21 cellular contexts compared by ENCODE assay signal in the genomic region with DNA sequence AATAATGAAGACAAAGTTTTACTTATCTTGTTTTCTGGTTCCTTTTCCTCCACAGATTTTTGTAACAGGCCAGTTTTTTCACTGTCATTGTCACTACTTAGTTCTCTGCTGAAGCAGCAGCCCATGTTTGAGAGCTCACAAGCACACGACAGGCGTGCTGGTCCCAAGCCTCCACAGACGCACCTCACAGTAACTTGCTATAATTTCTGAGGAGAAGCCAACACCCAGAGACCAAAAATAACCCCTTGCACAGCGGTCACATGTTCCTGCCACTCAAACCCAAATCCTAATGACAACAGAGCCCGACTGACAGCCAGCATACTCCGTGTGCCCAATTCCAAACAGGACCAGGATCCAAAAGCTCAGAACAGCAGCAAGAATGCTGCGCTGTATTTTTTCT. TPM values are rescaled to one million over a fixed set of nuclear protein-coding genes. Genes with fewer than 3 reads are reported as not detected.
DNase-seq lines count a peak whose midpoint lies in the region; ATAC-seq and TF ChIP-seq lines count a peak whose summit lies in the region.
"Had no signal": no experiment of that assay in that cellular context is flagged by ENCODE, and none has a peak within 500 bp of the region (broad histone marks: within the 10 kb centered on the region; RNA-seq: fewer than 3 reads in every experiment).

No MANE protein-coding gene starts in this region.

- H3K4me2 ChIP-seq in PC-3 (ENCODE audit: low read length), result no peak overlapping the region
- H3K4me2 ChIP-seq: neural progenitor cell, SK-N-SH had no signal

- peaks cover 16% of the 10 kb centered on the region for H3K36me3 Mint-ChIP-seq in T-helper 17 cell (ENCODE audit: low read depth)
- H3K36me3 Mint-ChIP-seq in effector memory CD8-positive, alpha-beta T cell (ENCODE audit: insufficient read depth), result peaks cover 16% of the 10 kb centered on the region

- no peak for DNase-seq in T-helper 17 cell
- DNase-seq in effector memory CD8-positive, alpha-beta T cell, result no peak
- DNase-seq in right cardiac atrium, result no peak
- DNase-seq in thoracic aorta (ENCODE audit: low spot score), result no peak
- DNase-seq in PC-3, result no peak
- DNase-seq in activated CD8-positive, alpha-beta memory T cell treated with anti-CD3 and anti-CD28 coated beads for 24 hours, result no peak
- DNase-seq: activated CD4-positive, alpha-beta T cell treated with anti-CD3 and anti-CD28 coated beads, Interleukin-2, amount 10 ng/mL, durations not matched to agents 24 days and 14 days; activated naive CD8-positive, alpha-beta T cell treated with anti-CD3 and anti-CD28 coated beads, Interleukin-2, amount 10 ng/mL, durations not matched to agents 7 days and 5 days; effector memory CD4-positive, alpha-beta T cell; IMR-90; NCI-H1092; NCI-H187; posterior cingulate gyrus; SK-N-SH; small intestine; stimulated activated CD4-positive, alpha-beta T cell treated with anti-CD3 and anti-CD28 coated beads, Interleukin-1b, Interleukin-23, amount 100 ng/mL, for 48 hours had no signal

- no peaks in the 10 kb centered on the region for H3K79me2 ChIP-seq in PC-3 (ENCODE audit: low read length)

- H3F3A ChIP-seq in PC-3 (ENCODE audit: low read length, unreplicated experiment), result no peaks in the 10 kb centered on the region

- H3K9me2 ChIP-seq in PC-3 (replicated peaks; ENCODE audit: low read length), result no peaks in the 10 kb centered on the region
- H3K9me2 ChIP-seq: SK-N-SH had no signal

- peaks cover 48% of the 10 kb centered on the region for H3K4me1 Mint-ChIP-seq in T-helper 17 cell
- H3K4me1 Mint-ChIP-seq in effector memory CD8-positive, alpha-beta T cell (ENCODE audit: low read depth in 2 of 2), result peaks cover 40 to 57% of the 10 kb centered on the region in 2 donors
- H3K4me1 Mint-ChIP-seq: neural progenitor cell had no signal

- CTCF ChIA-PET in PC-3 (lab: Charles Lee), result no interaction called here

- peak overlapping the region; percentile 80 for H3K27ac ChIP-seq in right cardiac atrium (ENCODE audit: low read length)
- peak overlapping the region; percentile 34 to 40 for H3K27ac ChIP-seq in thoracic aorta
- no peak overlapping the region for H3K27ac ChIP-seq in PC-3 (ENCODE audit: low read length)
- H3K27ac ChIP-seq: esophagus muscularis mucosa, neural progenitor cell, RWPE1 had no signal

- no peaks in the 10 kb centered on the region for H3K36me3 ChIP-seq in thoracic aorta
- H3K36me3 ChIP-seq in PC-3 (ENCODE audit: low read depth, low read length), result no peaks in the 10 kb centered on the region
- H3K36me3 ChIP-seq: neural progenitor cell had no signal

- no peak for TF ChIP-seq CTCF in thoracic aorta (IDR thresholded peaks at IDR 0.05)
- no peak for TF ChIP-seq CTCF in PC-3 (conservative IDR thresholded peaks at IDR 0.05; ENCODE audit: low read depth, low read length)

- H3K9ac ChIP-seq in PC-3 (ENCODE audit: low read length), result no peak overlapping the region
- H3K9ac ChIP-seq: neural progenitor cell, SK-N-SH had no signal

- intact Hi-C loops in right cardiac atrium (cut with DNase I), result no loop called here
- intact Hi-C loops in PC-3 (cut with micrococcal nuclease), result no loop called here

- H3K27me3 ChIP-seq in right cardiac atrium (ENCODE audit: control insufficient read depth, insufficient read depth) (no peaks in the 10 kb centered on the region), thoracic aorta (replicated peaks; ENCODE audit: insufficient read depth) (no peaks in the 10 kb centered on the region), PC-3 (ENCODE audit: low read length) (no peaks in the 10 kb centered on the region)
- H3K27me3 ChIP-seq: esophagus muscularis mucosa, neural progenitor cell had no signal

- 66% methylated on average over 7 of the region's 7 CpGs for WGBS in right cardiac atrium

- no peak overlapping the region for H3K4me3 Mint-ChIP-seq in T-helper 17 cell
- H3K4me3 Mint-ChIP-seq in effector memory CD8-positive, alpha-beta T cell, result no peak overlapping the region
- H3K4me3 Mint-ChIP-seq: activated CD4-positive, alpha-beta T cell treated with anti-CD3 and anti-CD28 coated beads, Interleukin-2, amount 10 ng/mL, durations not matched to agents 24 days and 14 days; activated naive CD8-positive, alpha-beta T cell treated with anti-CD3 and anti-CD28 coated beads, Interleukin-2, amount 10 ng/mL, durations not matched to agents 7 days and 5 days; neural progenitor cell had no signal

- POLR2A ChIA-PET in PC-3 (lab: Charles Lee; ENCODE audit: unreplicated experiment), result no interaction called here

- ATAC-seq in T-helper 17 cell (no peak), right cardiac atrium (peak; percentile 68 to 77), thoracic aorta (ENCODE audit: insufficient number of reproducible peaks, low FRiP score, low read depth) (no peak), PC-3 (no peak), GM21737 (IDR thresholded peaks at IDR 0.05; ENCODE audit: unreplicated experiment) (no peak)
- no peak for ATAC-seq in effector memory CD8-positive, alpha-beta T cell (replicated peaks)

- H3K4me3 ChIP-seq in right cardiac atrium (ENCODE audit: low read length), result peak overlapping the region; percentile 2
- peak overlapping the region; percentile 6 for H3K4me3 ChIP-seq in thoracic aorta
- H3K4me3 ChIP-seq in PC-3 (ENCODE audit: low read length), result no peak overlapping the region
- H3K4me3 ChIP-seq: esophagus muscularis mucosa, neural progenitor cell had no signal

- no peaks in the 10 kb centered on the region for H3K9me3 Mint-ChIP-seq in effector memory CD8-positive, alpha-beta T cell
- H3K9me3 Mint-ChIP-seq: activated CD4-positive, alpha-beta T cell treated with anti-CD3 and anti-CD28 coated beads, Interleukin-2, amount 10 ng/mL, durations not matched to agents 24 days and 14 days; activated naive CD8-positive, alpha-beta T cell treated with anti-CD3 and anti-CD28 coated beads, Interleukin-2, amount 10 ng/mL, durations not matched to agents 7 days and 5 days; activated T-helper 2 cell treated with anti-CD3 and anti-CD28 coated beads, Interferon-gamma antibody, Interleukin-2, Interleukin-4, amounts not matched to agents 10 μg/mL and 5 μg/mL and 100 μg/mL, durations not matched to agents 14 hours and 24 hours and 36 hours; neural progenitor cell had no signal

- BruUV-seq in PC-3 (replicated peaks; lab: Mats Ljungman, UMichigan), result no TSS peak

- H3K9me3 ChIP-seq in T-helper 17 cell (ENCODE audit: control insufficient read depth, low read length, poor library complexity, severe bottlenecking) (no peaks in the 10 kb centered on the region), right cardiac atrium (ENCODE audit: control insufficient read depth, low read length) (no peaks in the 10 kb centered on the region), thoracic aorta (no peaks in the 10 kb centered on the region), PC-3 (ENCODE audit: low read length) (no peaks in the 10 kb centered on the region)
- H3K9me3 ChIP-seq: esophagus muscularis mucosa, SK-N-SH had no signal

- no peak overlapping the region for H2AFZ ChIP-seq in PC-3 (ENCODE audit: low read length)
- H2AFZ ChIP-seq: neural progenitor cell had no signal

- peak overlapping the region; percentile 47 for H3K27ac Mint-ChIP-seq in T-helper 17 cell
- H3K27ac Mint-ChIP-seq in effector memory CD8-positive, alpha-beta T cell, result peak overlapping the region; percentile 11 to 61
- H3K27ac Mint-ChIP-seq: activated T-helper 2 cell treated with anti-CD3 and anti-CD28 coated beads, Interferon-gamma antibody, Interleukin-2, Interleukin-4, amounts not matched to agents 10 μg/mL and 5 μg/mL and 100 μg/mL, durations not matched to agents 14 hours and 24 hours and 36 hours; neural progenitor cell had no signal

- no peaks in the 10 kb centered on the region for H3K27me3 Mint-ChIP-seq in T-helper 17 cell
- H3K27me3 Mint-ChIP-seq in effector memory CD8-positive, alpha-beta T cell, result no peaks in the 10 kb centered on the region
- H3K27me3 Mint-ChIP-seq: activated CD4-positive, alpha-beta T cell treated with anti-CD3 and anti-CD28 coated beads, Interleukin-2, amount 10 ng/mL, durations not matched to agents 24 days and 14 days; activated naive CD8-positive, alpha-beta T cell treated with anti-CD3 and anti-CD28 coated beads, Interleukin-2, amount 10 ng/mL, durations not matched to agents 7 days and 5 days had no signal

- H3K4me1 ChIP-seq in right cardiac atrium (ENCODE audit: control insufficient read depth, insufficient read depth, low read length) (peaks cover 6% of the 10 kb centered on the region), thoracic aorta (ENCODE audit: control insufficient read depth in 1 of 2, low read depth in 2 of 2) (peaks cover 4 to 15% of the 10 kb centered on the region in 2 donors), PC-3 (ENCODE audit: insufficient read depth, low read length) (no peaks in the 10 kb centered on the region)
- H3K4me1 ChIP-seq: neural progenitor cell had no signal

- no peaks in the 10 kb centered on the region for H4K20me1 ChIP-seq in PC-3 (ENCODE audit: low read length)

RNA-seq across cellular contexts. Expression of a gene that starts 58.5 kb away (rescaled TPM):
- 10 to 100 TPM; 59.4 to 72.9 TPM for total RNA-seq in T-helper 17 cell
- 10 to 100 TPM; 46.9 to 59.3 (median 50.5) TPM for total RNA-seq in right cardiac atrium
- polyA plus RNA-seq in right cardiac atrium, result 12.1 TPM
- 10 to 100 TPM; 42.2 to 70.6 TPM for total RNA-seq in thoracic aorta
- 32.7 and 33.9 TPM in 2 replicates for total RNA-seq in PC-3 (2014; rRNA removed)

Comparison
In these comparisons a context has a peak if more than half of its experiments do, and no peak if none do; other contexts are left out.
1. ATAC-seq: peak in right cardiac atrium (2 of 2); none in T-helper 17 cell (single experiment), effector memory CD8-positive, alpha-beta T cell (single experiment), thoracic aorta (single experiment), PC-3 (single experiment) and GM21737 (single experiment).